ENCODE assay signal across 8 cellular contexts in genomic region chr19:47247308-47247990, GRCh38. TPM values are rescaled to one million over a fixed set of nuclear protein-coding genes. Genes with fewer than 3 reads are reported as not detected.
A peak's percentile ranks its signal among the peaks of the same experiment; 100 is the strongest.
DNase-seq lines count a peak whose midpoint lies in the region; ATAC-seq, FAIRE-seq and TF ChIP-seq lines count a peak whose summit lies in the region.

No MANE protein-coding gene starts in this region.

- no peaks in the 10 kb centered on the region; the same call in 1 of the 2 replicates for H3K36me3 ChIP-seq in HAP-1 (replicated peaks)

- H3K4me3 ChIP-seq in HAP-1 = no peak overlapping the region
- H3K4me3 ChIP-seq in fibroblast of the aortic adventitia (ENCODE audit: low read depth, low read length) = no peak overlapping the region

- no peaks in the 10 kb centered on the region for H3K27me3 ChIP-seq in HAP-1 (ENCODE audit: low read depth)

- no peaks in the 10 kb centered on the region for H3K27me3 Mint-ChIP-seq in activated T-helper 2 cell treated with anti-CD3 and anti-CD28 coated beads, Interferon-gamma antibody, Interleukin-2, Interleukin-4, amounts not matched to agents 10 μg/mL and 5 μg/mL and 100 μg/mL, durations not matched to agents 14 hours and 24 hours and 36 hours (ENCODE audit: low read depth)

- peak; percentile 94 for TF ChIP-seq CTCF in fibroblast of the aortic adventitia (IDR thresholded peaks at IDR 0.05; ENCODE audit: insufficient read depth, low read length)
- peak in 2 of 3 donors; percentile 70 to 89 for TF ChIP-seq CTCF in omental fat pad (IDR thresholded peaks at IDR 0.05)

- H3K27ac Mint-ChIP-seq in activated T-helper 2 cell treated with anti-CD3 and anti-CD28 coated beads, Interferon-gamma antibody, Interleukin-2, Interleukin-4, amounts not matched to agents 10 μg/mL and 5 μg/mL and 100 μg/mL, durations not matched to agents 14 hours and 24 hours and 36 hours = no peak overlapping the region

- peaks cover 24% of the 10 kb centered on the region for H3K4me1 ChIP-seq in HAP-1

- no peaks in the 10 kb centered on the region for H3K9me3 ChIP-seq in HAP-1

- in situ Hi-C loops in HAP-1 (cut with MboI; ENCODE audit: low sequenced_read_pairs) = loop anchor here (5.0 kb wide), 1 partner anchor 100 kb away; no protein-coding TSS in a partner anchor

- ATAC-seq in omental fat pad (ENCODE audit: low FRiP score) = no peak
- no peak for ATAC-seq in GM18909 (IDR thresholded peaks at IDR 0.05; ENCODE audit: poor library complexity, unreplicated experiment)

- intact Hi-C loops in activated T-helper 2 cell treated with anti-CD3 and anti-CD28 coated beads, Interferon-gamma antibody, Interleukin-2, Interleukin-4, amounts not matched to agents 10 μg/mL and 5 μg/mL and 100 μg/mL, durations not matched to agents 14 hours and 24 hours and 36 hours (cut with micrococcal nuclease) = loop anchor here (2.0 kb wide), 1 partner anchor 99 kb away; no protein-coding TSS in a partner anchor

- H3K4me3 Mint-ChIP-seq in activated T-helper 2 cell treated with anti-CD3 and anti-CD28 coated beads, Interferon-gamma antibody, Interleukin-2, Interleukin-4, amounts not matched to agents 10 μg/mL and 5 μg/mL and 100 μg/mL, durations not matched to agents 14 hours and 24 hours and 36 hours (ENCODE audit: low read depth) = no peak overlapping the region

- no peaks in the 10 kb centered on the region for H3K36me3 Mint-ChIP-seq in activated T-helper 2 cell treated with anti-CD3 and anti-CD28 coated beads, Interferon-gamma antibody, Interleukin-2, Interleukin-4, amounts not matched to agents 10 μg/mL and 5 μg/mL and 100 μg/mL, durations not matched to agents 14 hours and 24 hours and 36 hours (ENCODE audit: low read depth)

- DNase-seq in Ammon's horn (ENCODE audit: low spot score) (peak; percentile 78), HAP-1 (ENCODE audit: low spot score in 2 of 2) (peak; percentile 66 to 86), RKO (ENCODE audit: low spot score) (peak; percentile 81), fibroblast of the aortic adventitia (ENCODE audit: low read depth) (peak; percentile 85), omental fat pad (ENCODE audit: low spot score) (peak; percentile 63), urothelium cell line (ENCODE audit: low spot score) (peak; percentile 59)
- peak; percentile 73 for DNase-seq in activated T-helper 2 cell treated with anti-CD3 and anti-CD28 coated beads, Interferon-gamma antibody, Interleukin-2, Interleukin-4, amounts not matched to agents 10 μg/mL and 5 μg/mL and 100 μg/mL, durations not matched to agents 14 hours and 24 hours and 36 hours (ENCODE audit: low spot score)

- no peaks in the 10 kb centered on the region for H3K9me3 Mint-ChIP-seq in activated T-helper 2 cell treated with anti-CD3 and anti-CD28 coated beads, Interferon-gamma antibody, Interleukin-2, Interleukin-4, amounts not matched to agents 10 μg/mL and 5 μg/mL and 100 μg/mL, durations not matched to agents 14 hours and 24 hours and 36 hours

- peaks cover 14% of the 10 kb centered on the region for H3K4me1 Mint-ChIP-seq in activated T-helper 2 cell treated with anti-CD3 and anti-CD28 coated beads, Interferon-gamma antibody, Interleukin-2, Interleukin-4, amounts not matched to agents 10 μg/mL and 5 μg/mL and 100 μg/mL, durations not matched to agents 14 hours and 24 hours and 36 hours (ENCODE audit: low read depth)

- FAIRE-seq in urothelium cell line (lab: Jason Lieb, UNC) = no peak

RNA-seq across cellular contexts. Expression of gene CCDC9, which starts 8.9 kb away (rescaled TPM):
- total RNA-seq in activated T-helper 2 cell treated with anti-CD3 and anti-CD28 coated beads, Interferon-gamma antibody, Interleukin-2, Interleukin-4, amounts not matched to agents 10 μg/mL and 5 μg/mL and 100 μg/mL, durations not matched to agents 14 hours and 24 hours and 36 hours = 34.3 and 37.5 TPM in 2 replicates
- total RNA-seq in fibroblast of the aortic adventitia (ENCODE audit: low replicate concordance) (6.5 and 16.3 TPM in 2 replicates), omental fat pad (10 to 100 TPM in 2 of 4 donors, 1 to 10 TPM in 2; 8.2 to 16.7 (median 12.5) TPM)

RNA-seq across cellular contexts. Expression of gene BBC3, which starts 16.4 kb away (rescaled TPM):
- 14.6 and 16.3 TPM in 2 replicates for total RNA-seq in activated T-helper 2 cell treated with anti-CD3 and anti-CD28 coated beads, Interferon-gamma antibody, Interleukin-2, Interleukin-4, amounts not matched to agents 10 μg/mL and 5 μg/mL and 100 μg/mL, durations not matched to agents 14 hours and 24 hours and 36 hours
- 9.2 and 12.9 TPM in 2 replicates for total RNA-seq in fibroblast of the aortic adventitia (ENCODE audit: low replicate concordance)
- 1 to 10 TPM; 1.0 to 9.1 (median 1.8) TPM for total RNA-seq in omental fat pad

RNA-seq across cellular contexts. Expression of gene INAFM1, which starts 27.2 kb away (rescaled TPM):
- total RNA-seq in activated T-helper 2 cell treated with anti-CD3 and anti-CD28 coated beads, Interferon-gamma antibody, Interleukin-2, Interleukin-4, amounts not matched to agents 10 μg/mL and 5 μg/mL and 100 μg/mL, durations not matched to agents 14 hours and 24 hours and 36 hours = 9.3 and 12.7 TPM in 2 replicates
- total RNA-seq in fibroblast of the aortic adventitia (ENCODE audit: low replicate concordance) = 1.6 and 2.3 TPM in 2 replicates
- 1 to 10 TPM; 3.3 to 8.2 (median 5.7) TPM for total RNA-seq in omental fat pad
